Comparison of ENCODE assay signal across 17 cellular contexts in genomic region chr4:122661661-122662160, GRCh38. TPM values are rescaled to one million over a fixed set of nuclear protein-coding genes. Genes with fewer than 3 reads are reported as not detected.
A peak's percentile ranks its signal among the peaks of the same experiment; 100 is the strongest.
DNase-seq lines count a peak whose midpoint lies in the region; ATAC-seq, FAIRE-seq and TF ChIP-seq lines count a peak whose summit lies in the region.
"Had no signal": no experiment of that assay in that cellular context is flagged by ENCODE, and none has a peak within 500 bp of the region (broad histone marks: within the 10 kb centered on the region; RNA-seq: fewer than 3 reads in every experiment).

No MANE protein-coding gene starts in this region.

- H3K4me3 Mint-ChIP-seq in MCF 10A (ENCODE audit: unreplicated experiment): no peak overlapping the region

- peaks cover 14% of the 10 kb centered on the region for H3K4me1 ChIP-seq in mammary epithelial cell (ENCODE audit: insufficient read depth, low read length)
- H3K4me1 ChIP-seq in H1 (replicated peaks in 1 of 4; ENCODE audit: control insufficient read depth in 3 of 4, insufficient read depth in 4 of 4, low read length in 3 of 4): no peaks in the 10 kb centered on the region
- peaks cover 5% of the 10 kb centered on the region for H3K4me1 ChIP-seq in smooth muscle cell (ENCODE audit: low read depth)
- H3K4me1 ChIP-seq in thyroid gland: peaks cover 6 to 18% of the 10 kb centered on the region in 2 donors

- peaks cover 9% of the 10 kb centered on the region for H3K9me3 Mint-ChIP-seq in MCF 10A (ENCODE audit: unreplicated experiment)

- no peak overlapping the region for H2BK120ac ChIP-seq in H1 (replicated peaks; ENCODE audit: low read depth, low read length)

- no peak overlapping the region for H2BK12ac ChIP-seq in H1 (ENCODE audit: low read depth, low read length)

- TF ChIP-seq POLR2A in H1 (IDR thresholded peaks at IDR 0.05; ENCODE audit: control extremely low read depth in 1 of 2, low read depth in 2 of 2, low read length in 2 of 2) (no peak), thyroid gland (IDR thresholded peaks at IDR 0.05) (no peak)

- no peak overlapping the region for H2AK5ac ChIP-seq in H1 (ENCODE audit: low read depth, low read length)

- H3K36me3 ChIP-seq in mammary epithelial cell (ENCODE audit: insufficient read depth, low read length): no peaks in the 10 kb centered on the region
- H3K36me3 ChIP-seq in H1 (ENCODE audit: control insufficient read depth in 2 of 4, insufficient read depth in 4 of 4, low read length in 3 of 4): no peaks in the 10 kb centered on the region
- no peaks in the 10 kb centered on the region for H3K36me3 ChIP-seq in smooth muscle cell (ENCODE audit: low read depth)
- no peaks in the 10 kb centered on the region for H3K36me3 ChIP-seq in thyroid gland
- H3K36me3 ChIP-seq: tibial nerve had no signal

- no peak overlapping the region for H4K91ac ChIP-seq in H1 (replicated peaks; ENCODE audit: insufficient read length, low read length)

- H3K9me3 ChIP-seq in mammary epithelial cell (replicated peaks; ENCODE audit: insufficient read depth, low read length): peaks cover 2% of the 10 kb centered on the region
- H3K9me3 ChIP-seq in H1 (ENCODE audit: insufficient read depth in 2 of 2, low read depth in 1 of 2, low read length in 1 of 2): no peaks in the 10 kb centered on the region
- no peaks in the 10 kb centered on the region for H3K9me3 ChIP-seq in smooth muscle cell (replicated peaks; ENCODE audit: low read depth)
- H3K9me3 ChIP-seq in thyroid gland: no peaks in the 10 kb centered on the region

- no peak overlapping the region for H2BK20ac ChIP-seq in H1 (ENCODE audit: low read length)

- no peaks in the 10 kb centered on the region for H3K27me3 Mint-ChIP-seq in MCF 10A (ENCODE audit: insufficient read depth, unreplicated experiment)

- in situ Hi-C loops in mammary epithelial cell (cut with MboI; ENCODE audit: low sequenced_read_pairs in 2 of 2): no loop called here

- H3F3A ChIP-seq in smooth muscle cell (ENCODE audit: low read depth): peaks cover 12% of the 10 kb centered on the region

- TF ChIP-seq EP300 in H1 (IDR thresholded peaks at IDR 0.05; ENCODE audit: borderline replicate concordance in 1 of 2, low read depth in 2 of 2, low read length in 2 of 2): no peak

- no peak overlapping the region for H3K27ac Mint-ChIP-seq in MCF 10A (ENCODE audit: low read depth, unreplicated experiment)

- dilution Hi-C loops in mammary epithelial cell (cut with HindIII; ENCODE audit: low sequenced_read_pairs): no loop called here

- H3K56ac ChIP-seq in H1 (replicated peaks; ENCODE audit: insufficient read length, low read depth, low read length): no peak overlapping the region

- H3K4me1 Mint-ChIP-seq in MCF 10A (ENCODE audit: insufficient read depth, unreplicated experiment): peaks cover 22% of the 10 kb centered on the region

- POLR2A ChIA-PET in MCF 10A (lab: Yijun Ruan, JAX): no interaction called here
- POLR2A ChIA-PET in H1 (lab: Charles Lee; ENCODE audit: partially characterized antibody): interaction anchor here (0.9 kb wide), 1 partner anchor 41 kb away, joined by 3 read pairs; no protein-coding TSS in a partner anchor

- CTCF ChIA-PET in mammary epithelial cell (lab: Charles Lee; ENCODE audit: low non-redundant PET): no interaction called here
- CTCF ChIA-PET in MCF 10A (lab: Yijun Ruan, JAX): interaction anchor here (0.6 kb wide), 1 partner anchor 20 kb away, joined by 3 read pairs; no protein-coding TSS in a partner anchor
- CTCF ChIA-PET in H1 (lab: Charles Lee; ENCODE audit: partially characterized antibody): interaction anchor here (1.0 to 2.4 kb wide), 2 partner anchors 10 to 11 kb away, joined by 5 to 7 read pairs; no protein-coding TSS in a partner anchor

- DNase-seq in mammary epithelial cell (no peak), MCF 10A (ENCODE audit: unreplicated experiment) (no peak), OCI-M2 (lab: John Stamatoyannopoulos, UW; ENCODE audit: unreplicated experiment) (peak; percentile 5), H1 (ENCODE audit: low read depth in 1 of 2, low spot score in 2 of 2) (no peak), smooth muscle cell (lab: John Stamatoyannopoulos, UW; ENCODE audit: unreplicated experiment) (no peak), thyroid gland (no peak)
- no peak for DNase-seq in activated CD4-positive, alpha-beta T cell treated with anti-CD3 and anti-CD28 coated beads for 1 hour
- DNase-seq: activated CD4-positive, alpha-beta T cell treated with anti-CD3 and anti-CD28 coated beads for 4 hours; amygdala; cerebellar nuclear complex; midbrain; NCI-H1105 had no signal

- no peaks in the 10 kb centered on the region for H3K79me1 ChIP-seq in H1 (ENCODE audit: low read depth, low read length)

- H3K27me3 ChIP-seq in mammary epithelial cell (ENCODE audit: insufficient read depth, low read length) (no peaks in the 10 kb centered on the region), H1 (replicated peaks in 1 of 4; ENCODE audit: control insufficient read depth in 3 of 4, extremely low read depth in 1 of 4, insufficient read depth in 3 of 4, low read length in 3 of 4) (no peaks in the 10 kb centered on the region), smooth muscle cell (ENCODE audit: low read depth) (no peaks in the 10 kb centered on the region), thyroid gland (no peaks in the 10 kb centered on the region)
- H3K27me3 ChIP-seq: tibial nerve had no signal

- H3K4me2 ChIP-seq in mammary epithelial cell (ENCODE audit: insufficient read depth, low read depth, low read length) (no peak overlapping the region), H1 (ENCODE audit: insufficient read depth in 1 of 2, low read depth in 2 of 2, low read length in 2 of 2) (no peak overlapping the region), smooth muscle cell (no peak overlapping the region)

- no peak for ATAC-seq in GM18511 (IDR thresholded peaks at IDR 0.05; ENCODE audit: unreplicated experiment)
- ATAC-seq: GM12878 had no signal

- H3K27ac ChIP-seq in mammary epithelial cell (ENCODE audit: insufficient read depth, low read depth, low read length): no peak overlapping the region
- H3K27ac ChIP-seq in H1 (ENCODE audit: low read depth, low read length): no peak overlapping the region
- no peak overlapping the region for H3K27ac ChIP-seq in smooth muscle cell (ENCODE audit: low read depth)
- H3K27ac ChIP-seq in thyroid gland: no peak overlapping the region
- H3K27ac ChIP-seq: tibial nerve had no signal

- WGBS in mammary epithelial cell (ENCODE audit: low coverage, missing lambda C conversion rate): 25% methylated on average over 2 of the region's 2 CpGs
- WGBS in H1 (ENCODE audit: extremely low coverage in 1 of 2, insufficient coverage in 1 of 2, insufficient read length in 1 of 2, insufficient replicate concordance in 2 of 2, low coverage in 1 of 2, low lambda C conversion rate in 2 of 2, missing lambda C conversion rate in 1 of 2), 2 experiments: 87% methylated on average over 2 of the region's 2 CpGs; no CpG with 5 or more reads in 1 of the 2 experiments
- 50% methylated on average over 2 of the region's 2 CpGs for WGBS in smooth muscle cell (ENCODE audit: low lambda C conversion rate)
- WGBS in thyroid gland, 2 donors: 57 to 58% methylated on average over 2 of the region's 2 CpGs

- no TSS peak for BruUV-seq in mammary epithelial cell (replicated peaks; lab: Mats Ljungman, UMichigan)
- no TSS peak for BruUV-seq in MCF 10A (replicated peaks; lab: Mats Ljungman, UMichigan)

- no peak overlapping the region for H3K4ac ChIP-seq in H1 (replicated peaks; ENCODE audit: insufficient read length, low read depth, low read length)

- TF ChIP-seq CTCF in mammary epithelial cell (conservative IDR thresholded peaks at IDR 0.05 in 1 of 2, IDR thresholded peaks at IDR 0.05 in 1 of 2; ENCODE audit: extremely low read depth in 1 of 2, insufficient read depth in 1 of 2, low read depth in 1 of 2, low read length in 2 of 2) (no peak), MCF 10A (IDR thresholded peaks at IDR 0.05; ENCODE audit: unreplicated experiment) (no peak), H1 (IDR thresholded peaks at IDR 0.05; ENCODE audit: control extremely low read depth in 1 of 3, insufficient read depth in 1 of 3, low read depth in 1 of 3, low read length in 3 of 3) (no peak), smooth muscle cell (IDR thresholded peaks at IDR 0.05; ENCODE audit: borderline replicate concordance, insufficient read depth, poor library complexity, severe bottlenecking) (no peak), thyroid gland (IDR thresholded peaks at IDR 0.05) (no peak)

- H3K79me2 ChIP-seq in mammary epithelial cell (ENCODE audit: insufficient read depth, low read length): no peaks in the 10 kb centered on the region
- no peaks in the 10 kb centered on the region for H3K79me2 ChIP-seq in H1 (ENCODE audit: control insufficient read depth in 1 of 2, insufficient read depth in 2 of 2, low read length in 2 of 2)
- H3K79me2 ChIP-seq in smooth muscle cell (ENCODE audit: low read depth): no peaks in the 10 kb centered on the region

- no peak overlapping the region for H3K23ac ChIP-seq in H1 (ENCODE audit: insufficient read length)

- no peak for FAIRE-seq in H1 (lab: Jason Lieb, UNC)
- FAIRE-seq: GM12878 had no signal

- no peak for TF ChIP-seq RAD21 in H1 (IDR thresholded peaks at IDR 0.05 in 1 of 2, conservative IDR thresholded peaks at IDR 0.05 in 1 of 2; ENCODE audit: low read depth in 2 of 2, low read length in 2 of 2)

- H3K4me3 ChIP-seq in mammary epithelial cell (replicated peaks in 1 of 3; ENCODE audit: insufficient read depth in 1 of 3, low read depth in 2 of 3, low read length in 3 of 3) (no peak overlapping the region), H1 (ENCODE audit: extremely low read depth in 1 of 4, insufficient read depth in 2 of 4, low read depth in 3 of 4, low read length in 4 of 4) (no peak overlapping the region), smooth muscle cell (no peak overlapping the region), thyroid gland (replicated peaks in 1 of 3) (no peak overlapping the region)
- H3K4me3 ChIP-seq: GM12878, tibial nerve had no signal

- no peak overlapping the region for H2BK5ac ChIP-seq in H1 (ENCODE audit: low read depth, low read length)

- no peak overlapping the region for H2BK15ac ChIP-seq in H1 (ENCODE audit: low read length)

- H3K23me2 ChIP-seq in H1 (ENCODE audit: low read depth, low read length): no peaks in the 10 kb centered on the region

- no peak overlapping the region for H4K8ac ChIP-seq in H1 (ENCODE audit: extremely low read depth, insufficient read depth, low read length)

- intact Hi-C loops in mammary epithelial cell (cut with micrococcal nuclease): no loop called here
- intact Hi-C loops in MCF 10A (cut with micrococcal nuclease): no loop called here
- intact Hi-C loops in thyroid gland (cut with DNase I): no loop called here

- H2AFZ ChIP-seq in mammary epithelial cell (ENCODE audit: low read depth, low read length): peak overlapping the region; percentile 42
- H2AFZ ChIP-seq in H1 (ENCODE audit: low read length): peak overlapping the region; percentile 10; the same call in 1 of the 2 replicates
- peak overlapping the region; percentile 70 for H2AFZ ChIP-seq in smooth muscle cell (ENCODE audit: low read depth)

- H4K5ac ChIP-seq in H1 (ENCODE audit: insufficient read length, low read depth, low read length): no peak overlapping the region

- H3K14ac ChIP-seq in H1 (ENCODE audit: insufficient read length): no peak overlapping the region

- H3K18ac ChIP-seq in H1 (ENCODE audit: extremely low read depth, low read length): no peak overlapping the region

- H3K36me3 Mint-ChIP-seq in MCF 10A (ENCODE audit: insufficient read depth, unreplicated experiment): no peaks in the 10 kb centered on the region

- H4K20me1 ChIP-seq in mammary epithelial cell (ENCODE audit: insufficient read depth, low read length): no peaks in the 10 kb centered on the region
- H4K20me1 ChIP-seq in H1 (replicated peaks in 1 of 2; ENCODE audit: control insufficient read depth in 1 of 2, insufficient read depth in 2 of 2, low read length in 2 of 2): no peaks in the 10 kb centered on the region
- H4K20me1 ChIP-seq in smooth muscle cell (ENCODE audit: low read depth): no peaks in the 10 kb centered on the region

- H3K9ac ChIP-seq in mammary epithelial cell (ENCODE audit: insufficient read depth, low read length): no peak overlapping the region
- no peak overlapping the region for H3K9ac ChIP-seq in H1 (replicated peaks in 1 of 4; ENCODE audit: extremely low read depth in 1 of 4, low read depth in 3 of 4, low read length in 3 of 4)
- no peak overlapping the region for H3K9ac ChIP-seq in smooth muscle cell (ENCODE audit: low read depth)

RNA-seq across cellular contexts. Expression of gene IL21, which starts 40.8 kb away (rescaled TPM):
- total RNA-seq in mammary epithelial cell: not detected
- not detected for polyA plus RNA-seq in mammary epithelial cell
- not detected for polyA minus RNA-seq in mammary epithelial cell
- total RNA-seq in MCF 10A (2022): not detected in 2 replicates
- not detected in 2 replicates for total RNA-seq in H1 (2021; fragmentation: NEBNext Ultra II Directional; extraction: Animal tissue kit (Norgen Biotek cat#: 25700))
- polyA plus RNA-seq in H1 (2011; rRNA removed): not detected in 2 replicates
- polyA plus RNA-seq in H1 (2011; cell fraction: cytosol; rRNA removed): not detected
- polyA plus RNA-seq in H1 (2011; cell fraction: nucleus; rRNA removed): not detected
- not detected in 4 replicates for polyA plus RNA-seq in H1 (2012, experiment 1 of 2)
- not detected for polyA plus RNA-seq in H1 (2012, experiment 2 of 2)
- polyA plus RNA-seq in H1 (2013, experiment 1 of 2): not detected
- polyA plus RNA-seq in H1 (2013, experiment 2 of 2): not detected
- not detected in 2 replicates for polyA minus RNA-seq in H1 (2011; rRNA and poly(A)+ RNA removed)
- not detected for polyA minus RNA-seq in H1 (2011; cell fraction: cytosol; rRNA and poly(A)+ RNA removed)
- polyA minus RNA-seq in H1 (2011; cell fraction: nucleus; rRNA and poly(A)+ RNA removed): not detected
- not detected in 2 replicates for total RNA-seq in smooth muscle cell
- not detected in 2 replicates for polyA plus RNA-seq in smooth muscle cell
- total RNA-seq in thyroid gland: not detected
- total RNA-seq: fibroblast of villous mesenchyme, G401, GM12878, tibial nerve had no signal
- polyA plus RNA-seq: GM12878 had no signal

Comparison
In these comparisons a context has a peak if more than half of its experiments do, and no peak if none do; other contexts are left out.
1. H2AFZ ChIP-seq: peak in every context shown above with its lines; median percentile 70 in smooth muscle cell; 42 in mammary epithelial cell; 10 in H1.